In genomic region chr15:40239671-40240618, GRCh38 we compare ENCODE assay signal across 9 cellular contexts. TPM values are rescaled to one million over a fixed set of nuclear protein-coding genes. Genes with fewer than 3 reads are reported as not detected.
DNase-seq lines count a peak whose midpoint lies in the region; ATAC-seq and TF ChIP-seq lines count a peak whose summit lies in the region.
"Had no signal": no experiment of that assay in that cellular context is flagged by ENCODE, and none has a peak within 500 bp of the region (broad histone marks: within the 10 kb centered on the region; RNA-seq: fewer than 3 reads in every experiment).

No MANE protein-coding gene starts in this region.

- H3K4me3 ChIP-seq in HCT116 (replicated peaks in 1 of 2; ENCODE audit: low read depth in 1 of 2, low read length in 2 of 2): peak overlapping the region in 1 of 2 experiments; percentile 53
- H3K4me3 ChIP-seq in SK-N-SH (ENCODE audit: low read depth in 2 of 2, low read length in 1 of 2): peak overlapping the region in 1 of 2 experiments; percentile 56; a peak in 1 of 4 replicates
- no peak overlapping the region for H3K4me3 ChIP-seq in hepatocyte
- H3K4me3 ChIP-seq in smooth muscle cell: no peak overlapping the region

- H3K9me2 ChIP-seq in HCT116 (ENCODE audit: insufficient read depth): no peaks in the 10 kb centered on the region
- H3K9me2 ChIP-seq in SK-N-SH: no peaks in the 10 kb centered on the region
- H3K9me2 ChIP-seq in hepatocyte (replicated peaks; ENCODE audit: insufficient read depth): no peaks in the 10 kb centered on the region

- TF ChIP-seq POLR2A in HCT116 (IDR thresholded peaks at IDR 0.05; ENCODE audit: borderline replicate concordance, extremely low read depth, insufficient read depth, insufficient read length): no peak

- H4K20me1 ChIP-seq in HCT116 (ENCODE audit: insufficient read depth): no peaks in the 10 kb centered on the region
- H4K20me1 ChIP-seq in SK-N-SH (ENCODE audit: insufficient read depth): peaks cover 5% of the 10 kb centered on the region; the same call in 1 of the 2 replicates
- no peaks in the 10 kb centered on the region for H4K20me1 ChIP-seq in hepatocyte (ENCODE audit: insufficient read depth, poor library complexity, severe bottlenecking)
- no peaks in the 10 kb centered on the region for H4K20me1 ChIP-seq in smooth muscle cell (ENCODE audit: low read depth)

- no TSS peak for BruUV-seq in HCT116 (replicated peaks; lab: Mats Ljungman, UMichigan)

- no peak for TF ChIP-seq CTCF in HCT116 (IDR thresholded peaks at IDR 0.05 in 2 of 3, conservative IDR thresholded peaks at IDR 0.05 in 1 of 3; ENCODE audit: borderline replicate concordance in 1 of 3, insufficient read depth in 1 of 3, low read depth in 2 of 3, low read length in 2 of 3)
- TF ChIP-seq CTCF in SK-N-SH (IDR thresholded peaks at IDR 0.05): no peak
- no peak for TF ChIP-seq CTCF in hepatocyte (IDR thresholded peaks at IDR 0.05; ENCODE audit: poor library complexity)
- no peak for TF ChIP-seq CTCF in smooth muscle cell (IDR thresholded peaks at IDR 0.05; ENCODE audit: borderline replicate concordance, insufficient read depth, poor library complexity, severe bottlenecking)

- H3K4me2 ChIP-seq in HCT116 (ENCODE audit: low read length) (peak overlapping the region; percentile 77), SK-N-SH (peak overlapping the region; percentile 80), hepatocyte (peak overlapping the region; percentile 96), smooth muscle cell (peak overlapping the region; percentile 89)

- RAD21 ChIA-PET in HCT116 (lab: Charles Lee; ENCODE audit: low non-redundant PET in 1 of 2, low total read pairs in 2 of 2, uncharacterized antibody in 2 of 2, unreplicated experiment in 2 of 2): no interaction called here

- no peak overlapping the region for H2AFZ ChIP-seq in HCT116 (ENCODE audit: low read depth, low read length, poor library complexity, severe bottlenecking)
- H2AFZ ChIP-seq in SK-N-SH (ENCODE audit: low read depth): no peak overlapping the region
- no peak overlapping the region for H2AFZ ChIP-seq in hepatocyte
- H2AFZ ChIP-seq in smooth muscle cell (ENCODE audit: low read depth): no peak overlapping the region

- H3K36me3 ChIP-seq in HCT116 (ENCODE audit: control insufficient read depth in 1 of 2, insufficient read depth in 2 of 2, low read length in 2 of 2) (no peaks in the 10 kb centered on the region), SK-N-SH (replicated peaks in 1 of 2; ENCODE audit: control insufficient read depth in 1 of 2, insufficient read depth in 2 of 2, low read length in 1 of 2) (no peaks in the 10 kb centered on the region), hepatocyte (replicated peaks; ENCODE audit: insufficient read depth, low read depth) (no peaks in the 10 kb centered on the region), smooth muscle cell (ENCODE audit: low read depth) (no peaks in the 10 kb centered on the region)

- ATAC-seq in HCT116 (peak; percentile 14; the same call in 1 of the 2 replicates), HG03520 (IDR thresholded peaks at IDR 0.05; ENCODE audit: unreplicated experiment) (no peak)

- H3K27me3 ChIP-seq in HCT116 (ENCODE audit: insufficient read depth, low read length): no peaks in the 10 kb centered on the region
- peaks cover 5% of the 10 kb centered on the region; the same call in 1 of the 2 replicates for H3K27me3 ChIP-seq in SK-N-SH (ENCODE audit: insufficient read depth)
- no peaks in the 10 kb centered on the region for H3K27me3 ChIP-seq in hepatocyte
- H3K27me3 ChIP-seq in smooth muscle cell (ENCODE audit: low read depth): peaks cover 19% of the 10 kb centered on the region

- H3K9ac ChIP-seq in HCT116 (ENCODE audit: low read length) (peak overlapping the region; percentile 54; the same call in 1 of the 2 replicates), SK-N-SH (no peak overlapping the region), smooth muscle cell (ENCODE audit: low read depth) (no peak overlapping the region)

- H3F3A ChIP-seq in SK-N-SH (replicated peaks; ENCODE audit: insufficient read depth) (peaks cover 4% of the 10 kb centered on the region), smooth muscle cell (ENCODE audit: low read depth) (no peaks in the 10 kb centered on the region)

- peaks cover 10 to 35% of the 10 kb centered on the region in 2 experiments for H3K4me1 ChIP-seq in HCT116 (ENCODE audit: control insufficient read depth in 1 of 2, insufficient read depth in 2 of 2, low read length in 2 of 2)
- H3K4me1 ChIP-seq in SK-N-SH (ENCODE audit: control insufficient read depth in 1 of 2, insufficient read depth in 2 of 2, low read depth in 1 of 2, low read length in 1 of 2): peaks cover 5 to 24% of the 10 kb centered on the region in 2 experiments; a peak in 2 of 4 replicates
- peaks cover 9% of the 10 kb centered on the region for H3K4me1 ChIP-seq in hepatocyte (ENCODE audit: insufficient read depth)
- peaks cover 5% of the 10 kb centered on the region for H3K4me1 ChIP-seq in smooth muscle cell (ENCODE audit: low read depth)

- intact Hi-C loops in HCT116 (cut with micrococcal nuclease): no loop called here

- 92% methylated on average over 14 of the region's 20 CpGs for WGBS in SK-N-SH (ENCODE audit: low lambda C conversion rate)
- 87% methylated on average over 20 of the region's 20 CpGs for WGBS in hepatocyte (ENCODE audit: low lambda C conversion rate, missing lambda C conversion rate)
- WGBS in smooth muscle cell (ENCODE audit: low lambda C conversion rate): 74% methylated on average over 20 of the region's 20 CpGs

- CTCF ChIA-PET in HCT116 (lab: Charles Lee): interaction anchor here (1.4 to 2.9 kb wide), 5 partner anchors 23 to 70 kb away, joined by 4 to 18 read pairs (median 7); no protein-coding TSS in a partner anchor
- CTCF ChIA-PET in SK-N-SH (lab: Yijun Ruan, JAX): interaction anchor here (0.9 to 34.5 kb wide), 15 partner anchors 8 to 194 kb away, joined by 3 to 720 read pairs (median 4); partner anchors contain the start of genes ANKRD63 and PLCB2

- H3K79me2 ChIP-seq in HCT116 (ENCODE audit: insufficient read depth, low read length) (no peaks in the 10 kb centered on the region), SK-N-SH (ENCODE audit: insufficient read depth) (no peaks in the 10 kb centered on the region), hepatocyte (no peaks in the 10 kb centered on the region), smooth muscle cell (ENCODE audit: low read depth) (no peaks in the 10 kb centered on the region)

- TF ChIP-seq RAD21 in HCT116 (IDR thresholded peaks at IDR 0.05; ENCODE audit: low read depth): no peak
- TF ChIP-seq RAD21 in SK-N-SH (IDR thresholded peaks at IDR 0.05; ENCODE audit: low read length): no peak

- DNase-seq in HCT116 (ENCODE audit: low read depth, low spot score) (no peak), SK-N-SH (no peak), hepatocyte (ENCODE audit: low spot score) (no peak), smooth muscle cell (lab: John Stamatoyannopoulos, UW; ENCODE audit: unreplicated experiment) (no peak), NCI-H748 (lab: John Stamatoyannopoulos, UW; ENCODE audit: unreplicated experiment) (no peak), NCI-H1930 (lab: John Stamatoyannopoulos, UW) (no peak)

- H3K9me3 ChIP-seq in HCT116 (ENCODE audit: control insufficient read depth in 1 of 2, insufficient read depth in 1 of 2, low read depth in 1 of 2, low read length in 2 of 2): no peaks in the 10 kb centered on the region
- no peaks in the 10 kb centered on the region for H3K9me3 ChIP-seq in SK-N-SH
- H3K9me3 ChIP-seq in hepatocyte (ENCODE audit: low read depth): no peaks in the 10 kb centered on the region
- no peaks in the 10 kb centered on the region for H3K9me3 ChIP-seq in smooth muscle cell (replicated peaks; ENCODE audit: low read depth)

- TF ChIP-seq EP300 in SK-N-SH (IDR thresholded peaks at IDR 0.05; ENCODE audit: borderline replicate concordance in 1 of 2, low read depth in 1 of 2, low read length in 1 of 2): no peak

- no peak overlapping the region; the same call in 1 of the 2 replicates for H3K27ac ChIP-seq in HCT116 (ENCODE audit: low read depth, low read length)
- H3K27ac ChIP-seq in SK-N-SH (ENCODE audit: low read depth in 2 of 2, low read length in 1 of 2): no peak overlapping the region
- H3K27ac ChIP-seq in hepatocyte: no peak overlapping the region
- no peak overlapping the region for H3K27ac ChIP-seq in smooth muscle cell (ENCODE audit: low read depth)

- POLR2A ChIA-PET in HCT116 (lab: Charles Lee): interaction anchor here (0.7 to 1.2 kb wide), 6 partner anchors 9 to 29 kb away, joined by 3 to 4 read pairs (median 3); no protein-coding TSS in a partner anchor
- POLR2A ChIA-PET in SK-N-SH (lab: Yijun Ruan, JAX): interaction anchor here (0.8 to 1.8 kb wide), 4 partner anchors 8 to 166 kb away, joined by 3 to 5 read pairs (median 4); no protein-coding TSS in a partner anchor

TF ChIP-seq in HCT116, 20 proteins besides CTCF, POLR2A, EP300 and RAD21 (continues in another document):
- TF ChIP-seq ZNF274 (IDR thresholded peaks at IDR 0.05; ENCODE audit: low read depth, low read length) (no peak), POLR2AphosphoS5 (IDR thresholded peaks at IDR 0.05; ENCODE audit: low read depth, low read length) (no peak), EZH2 (IDR thresholded peaks at IDR 0.05) (no peak), FOSL1 (IDR thresholded peaks at IDR 0.05; ENCODE audit: low read depth) (no peak), CEBPB (IDR thresholded peaks at IDR 0.05; ENCODE audit: low read depth) (no peak), ZFX (IDR thresholded peaks at IDR 0.05) (no peak), SIN3A (IDR thresholded peaks at IDR 0.05; ENCODE audit: low read depth) (no peak)

TF ChIP-seq in SK-N-SH, 30 proteins besides CTCF, POLR2A, EP300 and RAD21 (continues in another document):
- TF ChIP-seq RFX5 (IDR thresholded peaks at IDR 0.05; ENCODE audit: low read length) (no peak), ELF1 (IDR thresholded peaks at IDR 0.05) (no peak), RCOR1 (IDR thresholded peaks at IDR 0.05; ENCODE audit: low read length) (no peak), EZH2phosphoT487 (IDR thresholded peaks at IDR 0.05; ENCODE audit: borderline replicate concordance, low read depth) (no peak), TCF12 (IDR thresholded peaks at IDR 0.05) (no peak), NRF1 (IDR thresholded peaks at IDR 0.05; ENCODE audit: low read depth, low read length) (no peak), GATA2 (CRISPR knock-in tag; IDR thresholded peaks at IDR 0.05) (no peak)

RNA-seq across cellular contexts. Expression of gene PAK6, which starts 1.1 kb away (rescaled TPM):
- total RNA-seq in HCT116 (2021; ENCODE audit: unreplicated experiment) (19.9 TPM), hepatocyte (2.6 and 6.1 TPM in 2 replicates), smooth muscle cell (1.6 and 3.2 TPM in 2 replicates)
- 17.3 and 17.9 TPM in 2 replicates for polyA plus RNA-seq in HCT116 (2012)
- polyA plus RNA-seq in SK-N-SH (2012; rRNA removed) (0.07 and 0.16 TPM in 2 replicates), hepatocyte (2.7 and 8.2 TPM in 2 replicates), smooth muscle cell (0.29 and 2.2 TPM in 2 replicates)
- polyA plus RNA-seq in SK-N-SH (2012; cell fraction: cytosol; rRNA removed): 0.06 and 0.07 TPM in 2 replicates
- 0.11 and 0.12 TPM in 2 replicates for polyA plus RNA-seq in SK-N-SH (2012; cell fraction: nucleus; rRNA removed)
- polyA plus RNA-seq: naive thymus-derived CD4-positive, alpha-beta T cell had no signal

RNA-seq across cellular contexts. Expression of gene ANKRD63, which starts 42.9 kb away (rescaled TPM):
- total RNA-seq in HCT116 (2021; ENCODE audit: unreplicated experiment): 0.89 TPM
- polyA plus RNA-seq in HCT116 (2012): 0.18 and 0.25 TPM in 2 replicates
- not detected in 2 replicates for polyA plus RNA-seq in SK-N-SH (2012; rRNA removed)
- polyA plus RNA-seq in SK-N-SH (2012; cell fraction: cytosol; rRNA removed): not detected in 2 replicates
- not detected in 2 replicates for polyA plus RNA-seq in SK-N-SH (2012; cell fraction: nucleus; rRNA removed)
- total RNA-seq in hepatocyte: 0.30 TPM in 1 of 2 replicates, not detected in the other
- 0.47 and 1.2 TPM in 2 replicates for polyA plus RNA-seq in hepatocyte
- not detected in 2 replicates for total RNA-seq in smooth muscle cell
- 0.15 TPM in 1 of 2 replicates, not detected in the other for polyA plus RNA-seq in smooth muscle cell
- total RNA-seq: fibroblast of villous mesenchyme had no signal
- polyA plus RNA-seq: naive thymus-derived CD4-positive, alpha-beta T cell had no signal
